19 cellular contexts compared by ENCODE assay signal in genomic region chr7:50621932-50622587, GRCh38. TPM values are rescaled to one million over a fixed set of nuclear protein-coding genes. Genes with fewer than 3 reads are reported as not detected.
DNase-seq lines count a peak whose midpoint lies in the region; ATAC-seq and TF ChIP-seq lines count a peak whose summit lies in the region.
"Had no signal": no experiment of that assay in that cellular context is flagged by ENCODE, and none has a peak within 500 bp of the region (broad histone marks: within the 10 kb centered on the region; RNA-seq: fewer than 3 reads in every experiment).

No MANE protein-coding gene starts in this region.

- 75% methylated on average over 14 of the region's 14 CpGs for WGBS in hepatocyte (ENCODE audit: low lambda C conversion rate, missing lambda C conversion rate)
- 78% methylated on average over 14 of the region's 14 CpGs for WGBS in SK-N-SH (ENCODE audit: low lambda C conversion rate)

- no peaks in the 10 kb centered on the region for H3K9me2 ChIP-seq in hepatocyte (replicated peaks; ENCODE audit: insufficient read depth)
- no peaks in the 10 kb centered on the region for H3K9me2 ChIP-seq in SK-N-SH

- peaks cover 3% of the 10 kb centered on the region for H3K27me3 Mint-ChIP-seq in activated T-helper 17 cell treated with anti-CD3 and anti-CD28 coated beads, Interleukin-2, amount 50 U/mL, for 72 hours
- peaks cover 20% of the 10 kb centered on the region for H3K27me3 Mint-ChIP-seq in activated naive CD4-positive, alpha-beta T cell treated with anti-CD3 and anti-CD28 coated beads, Interleukin-2, amount 10 ng/mL, durations not matched to agents 7 days and 5 days

- H3K4me1 ChIP-seq in hepatocyte (ENCODE audit: insufficient read depth) (peaks cover 5% of the 10 kb centered on the region), SK-N-SH (ENCODE audit: control insufficient read depth in 1 of 2, insufficient read depth in 2 of 2, low read depth in 1 of 2, low read length in 1 of 2) (peaks cover 0 to 18% of the 10 kb centered on the region in 2 experiments; a peak in 1 of 4 replicates)

- no peaks in the 10 kb centered on the region for H3K27me3 ChIP-seq in hepatocyte
- no peaks in the 10 kb centered on the region for H3K27me3 ChIP-seq in SK-N-SH (ENCODE audit: insufficient read depth)

- H3K27ac ChIP-seq in hepatocyte = peak overlapping the region; percentile 20
- H3K27ac ChIP-seq in SK-N-SH (ENCODE audit: low read depth in 2 of 2, low read length in 1 of 2) = no peak overlapping the region
- H3K27ac ChIP-seq: C4-2B had no signal

- H3F3A ChIP-seq in SK-N-SH (replicated peaks; ENCODE audit: insufficient read depth) = no peaks in the 10 kb centered on the region

- TF ChIP-seq CTCF in hepatocyte (IDR thresholded peaks at IDR 0.05; ENCODE audit: poor library complexity) (no peak), SK-N-SH (IDR thresholded peaks at IDR 0.05) (no peak)

- no peaks in the 10 kb centered on the region for H3K36me3 Mint-ChIP-seq in activated T-helper 17 cell treated with anti-CD3 and anti-CD28 coated beads, Interleukin-2, amount 50 U/mL, for 72 hours (ENCODE audit: low read depth)
- H3K36me3 Mint-ChIP-seq in activated naive CD4-positive, alpha-beta T cell treated with anti-CD3 and anti-CD28 coated beads, Interleukin-2, amount 10 ng/mL, durations not matched to agents 7 days and 5 days = no peaks in the 10 kb centered on the region
- H3K36me3 Mint-ChIP-seq: IgD-negative memory B cell had no signal

- no peak for ATAC-seq in activated T-helper 17 cell treated with anti-CD3 and anti-CD28 coated beads, Interleukin-2, amount 50 U/mL, for 72 hours (replicated peaks)
- ATAC-seq in Right ventricle myocardium superior (ENCODE audit: poor library complexity) (peak; percentile 79), HG03045 (IDR thresholded peaks at IDR 0.05; ENCODE audit: unreplicated experiment) (no peak), GM18867 (IDR thresholded peaks at IDR 0.05; ENCODE audit: unreplicated experiment) (no peak)

- POLR2A ChIA-PET in SK-N-SH (lab: Yijun Ruan, JAX) = interaction anchor here (1.0 kb wide), 1 partner anchor 60 kb away, joined by 3 read pairs; no protein-coding TSS in a partner anchor

- CTCF ChIA-PET in SK-N-SH (lab: Yijun Ruan, JAX) = interaction anchor here (0.8 to 1.8 kb wide), 9 partner anchors 9 to 155 kb away, joined by 3 to 10 read pairs (median 3); no protein-coding TSS in a partner anchor
- CTCF ChIA-PET in activated naive CD4-positive, alpha-beta T cell treated with anti-CD3 and anti-CD28 coated beads, Interleukin-2, amount 10 ng/mL, durations not matched to agents 7 days and 5 days (lab: Charles Lee) = interaction anchor here (2.2 kb wide), 1 partner anchor 11 kb away, joined by 13 read pairs; no protein-coding TSS in a partner anchor

- H3K36me3 ChIP-seq in hepatocyte (replicated peaks; ENCODE audit: insufficient read depth, low read depth) = no peaks in the 10 kb centered on the region
- peaks cover 0 to 45% of the 10 kb centered on the region in 2 experiments for H3K36me3 ChIP-seq in SK-N-SH (replicated peaks in 1 of 2; ENCODE audit: control insufficient read depth in 1 of 2, insufficient read depth in 2 of 2, low read length in 1 of 2)

- H3K79me2 ChIP-seq in hepatocyte (peaks cover 3% of the 10 kb centered on the region), SK-N-SH (ENCODE audit: insufficient read depth) (no peaks in the 10 kb centered on the region)

- H3K9ac ChIP-seq in SK-N-SH = no peak overlapping the region

- H3K4me2 ChIP-seq in hepatocyte (no peak overlapping the region), SK-N-SH (no peak overlapping the region)

- intact Hi-C loops in Right ventricle myocardium superior (cut with DNase I) = no loop called here

- TF ChIP-seq RAD21 in SK-N-SH (IDR thresholded peaks at IDR 0.05; ENCODE audit: low read length) = no peak

- H2AFZ ChIP-seq in hepatocyte (no peak overlapping the region), SK-N-SH (ENCODE audit: low read depth) (no peak overlapping the region)

- H3K4me1 Mint-ChIP-seq in activated T-helper 17 cell treated with anti-CD3 and anti-CD28 coated beads, Interleukin-2, amount 50 U/mL, for 72 hours = no peaks in the 10 kb centered on the region
- no peaks in the 10 kb centered on the region for H3K4me1 Mint-ChIP-seq in activated naive CD4-positive, alpha-beta T cell treated with anti-CD3 and anti-CD28 coated beads, Interleukin-2, amount 10 ng/mL, durations not matched to agents 7 days and 5 days
- H3K4me1 Mint-ChIP-seq: IgD-negative memory B cell had no signal

- peak; percentile 12 for DNase-seq in D341Med (ENCODE audit: low spot score)
- peak; percentile 68 for DNase-seq in Right ventricle myocardium superior
- DNase-seq in hepatocyte (ENCODE audit: low spot score) = no peak
- no peak for DNase-seq in SK-N-SH
- no peak for DNase-seq in activated naive CD4-positive, alpha-beta T cell treated with anti-CD3 and anti-CD28 coated beads, Interleukin-2, amount 10 ng/mL, durations not matched to agents 7 days and 5 days
- DNase-seq: DMS153, HFFc6, NCI-H1105, NCI-H187, NCI-H2171, NCI-H446, NCI-H774 had no signal

- H3K4me3 ChIP-seq in hepatocyte (no peak overlapping the region), SK-N-SH (ENCODE audit: low read depth in 2 of 2, low read length in 1 of 2) (no peak overlapping the region)

- TF ChIP-seq EP300 in SK-N-SH (IDR thresholded peaks at IDR 0.05; ENCODE audit: borderline replicate concordance in 1 of 2, low read depth in 1 of 2, low read length in 1 of 2) = no peak

- H3K9me3 Mint-ChIP-seq in activated T-helper 17 cell treated with anti-CD3 and anti-CD28 coated beads, Interleukin-2, amount 50 U/mL, for 72 hours = no peaks in the 10 kb centered on the region
- H3K9me3 Mint-ChIP-seq in activated naive CD4-positive, alpha-beta T cell treated with anti-CD3 and anti-CD28 coated beads, Interleukin-2, amount 10 ng/mL, durations not matched to agents 7 days and 5 days = no peaks in the 10 kb centered on the region
- H3K9me3 Mint-ChIP-seq: HFFc6, IgD-negative memory B cell had no signal

- H4K20me1 ChIP-seq in hepatocyte (ENCODE audit: insufficient read depth, poor library complexity, severe bottlenecking) (no peaks in the 10 kb centered on the region), SK-N-SH (ENCODE audit: insufficient read depth) (peaks cover 21% of the 10 kb centered on the region; the same call in 1 of the 2 replicates)

- no peak overlapping the region for H3K4me3 Mint-ChIP-seq in activated T-helper 17 cell treated with anti-CD3 and anti-CD28 coated beads, Interleukin-2, amount 50 U/mL, for 72 hours
- no peak overlapping the region for H3K4me3 Mint-ChIP-seq in activated naive CD4-positive, alpha-beta T cell treated with anti-CD3 and anti-CD28 coated beads, Interleukin-2, amount 10 ng/mL, durations not matched to agents 7 days and 5 days
- H3K4me3 Mint-ChIP-seq: HFFc6, IgD-negative memory B cell had no signal

- peak overlapping the region; percentile 61 for H3K27ac Mint-ChIP-seq in activated T-helper 17 cell treated with anti-CD3 and anti-CD28 coated beads, Interleukin-2, amount 50 U/mL, for 72 hours
- H3K27ac Mint-ChIP-seq in activated naive CD4-positive, alpha-beta T cell treated with anti-CD3 and anti-CD28 coated beads, Interleukin-2, amount 10 ng/mL, durations not matched to agents 7 days and 5 days = no peak overlapping the region
- H3K27ac Mint-ChIP-seq: HFFc6, IgD-negative memory B cell had no signal

- H3K9me3 ChIP-seq in hepatocyte (ENCODE audit: low read depth) (no peaks in the 10 kb centered on the region), SK-N-SH (no peaks in the 10 kb centered on the region)

TF ChIP-seq in SK-N-SH, 30 proteins besides CTCF, POLR2A, EP300 and RAD21 (continues in another document):
- TF ChIP-seq JUND (IDR thresholded peaks at IDR 0.05) (no peak), POLR2AphosphoS5 (IDR thresholded peaks at IDR 0.05; ENCODE audit: low read depth, low read length) (no peak), MEF2A (IDR thresholded peaks at IDR 0.05; ENCODE audit: borderline replicate concordance, low read depth) (no peak), FOXJ3 (CRISPR knock-in tag; IDR thresholded peaks at IDR 0.05) (no peak), GABPA (IDR thresholded peaks at IDR 0.05; ENCODE audit: low read depth) (no peak), GATA2 (CRISPR knock-in tag; IDR thresholded peaks at IDR 0.05) (no peak), EZH2phosphoT487 (IDR thresholded peaks at IDR 0.05; ENCODE audit: borderline replicate concordance, low read depth) (no peak), TEAD4 (IDR thresholded peaks at IDR 0.05; ENCODE audit: borderline replicate concordance, insufficient read depth) (no peak), REST (IDR thresholded peaks at IDR 0.05; ENCODE audit: low read depth, low read length) (no peak)

RNA-seq across cellular contexts. Expression of gene DDC, which starts 56.9 kb away (rescaled TPM):
- not detected for total RNA-seq in activated T-helper 17 cell treated with anti-CD3 and anti-CD28 coated beads, Interleukin-2, amount 50 U/mL, for 72 hours
- total RNA-seq in Right ventricle myocardium superior = not detected
- total RNA-seq in hepatocyte = 56.1 and 58.0 TPM in 2 replicates
- 37.8 and 42.4 TPM in 2 replicates for polyA plus RNA-seq in hepatocyte
- 1.8 and 5.4 TPM in 2 replicates for polyA plus RNA-seq in SK-N-SH (2012; rRNA removed)
- polyA plus RNA-seq in SK-N-SH (2012; cell fraction: cytosol; rRNA removed) = 5.0 and 9.3 TPM in 2 replicates
- 2.0 and 2.3 TPM in 2 replicates for polyA plus RNA-seq in SK-N-SH (2012; cell fraction: nucleus; rRNA removed)
- total RNA-seq: HFFc6, HT1080, LHCN-M2 had no signal
- polyA plus RNA-seq: IgD-negative memory B cell had no signal

Comparison
In these comparisons a context has a peak if more than half of its experiments do, and no peak if none do; other contexts are left out.
1. DNase-seq: peak in D341Med (single experiment) and Right ventricle myocardium superior (single experiment); none in hepatocyte (single experiment), SK-N-SH (single experiment) and activated naive CD4-positive, alpha-beta T cell treated with anti-CD3 and anti-CD28 coated beads, Interleukin-2, amount 10 ng/mL, durations not matched to agents 7 days and 5 days (single experiment).
2. RNA of gene DDC, which starts 56.9 kb away (total RNA-seq): 56.1 to 58.0 TPM in hepatocyte; not detected in activated T-helper 17 cell treated with anti-CD3 and anti-CD28 coated beads, Interleukin-2, amount 50 U/mL, for 72 hours and not detected in Right ventricle myocardium superior (single experiment); every median in the first group is over 10 times any median in the second.